Comparison of ENCODE assay signal across 12 cellular contexts in the genomic region with DNA sequence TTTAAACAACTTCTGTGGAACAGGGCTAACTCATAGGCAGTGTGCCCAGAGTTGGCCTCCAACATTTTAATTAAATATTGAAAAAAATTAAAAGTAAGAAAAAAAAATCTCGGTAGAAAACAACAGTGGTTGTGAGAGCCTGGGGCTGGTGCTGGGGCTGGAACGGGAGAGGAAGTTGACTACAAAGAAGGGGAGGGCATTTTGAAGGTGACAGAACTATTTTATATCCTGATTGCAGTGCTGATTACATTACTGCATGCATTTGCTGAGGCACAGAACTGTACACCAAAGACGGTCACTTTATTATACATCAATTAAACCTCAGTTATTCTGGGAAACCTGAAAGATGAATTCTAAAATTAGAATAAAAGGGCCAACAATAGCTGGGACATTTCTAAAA.
DNase-seq lines count a peak whose midpoint lies in the region; ATAC-seq, FAIRE-seq and TF ChIP-seq lines count a peak whose summit lies in the region.
"Had no signal": no experiment of that assay in that cellular context is flagged by ENCODE, and none has a peak within 500 bp of the region (broad histone marks: within the 10 kb centered on the region; RNA-seq: fewer than 3 reads in every experiment).

No MANE protein-coding gene starts in this region.

- no peak for TF ChIP-seq CTCF in K562 (IDR thresholded peaks at IDR 0.05 in 2 of 3, conservative IDR thresholded peaks at IDR 0.05 in 1 of 3; ENCODE audit: insufficient read depth in 2 of 3, low read depth in 1 of 3, low read length in 3 of 3)
- no peak for TF ChIP-seq CTCF in upper lobe of left lung (IDR thresholded peaks at IDR 0.05)

- FAIRE-seq in K562 (lab: Jason Lieb, UNC), result no peak

- peak; percentile 64 to 66 for ATAC-seq in CD4-positive, CD25-positive, alpha-beta regulatory T cell (ENCODE audit: low read depth in 2 of 2)
- ATAC-seq in K562 (peak; percentile 64), upper lobe of left lung (ENCODE audit: low FRiP score in 2 of 2) (no peak)

- no peak for TF ChIP-seq POLR2A in K562 (conservative IDR thresholded peaks at IDR 0.05)
- TF ChIP-seq POLR2A in upper lobe of left lung (IDR thresholded peaks at IDR 0.05), result no peak

- no peak for TF ChIP-seq RAD21 in K562 (CRISPR knock-in tag; conservative IDR thresholded peaks at IDR 0.05 in 1 of 2, IDR thresholded peaks at IDR 0.05 in 1 of 2)

- no TSS peak for BruUV-seq in K562 (replicated peaks; lab: Mats Ljungman, UMichigan)

- WGBS in K562 (ENCODE audit: insufficient coverage, low coverage, missing lambda C conversion rate), result 2% methylated on average over 3 of the region's 3 CpGs
- WGBS in mesodermal cell (ENCODE audit: insufficient coverage in 2 of 2), 2 experiments, result 6 to 25% methylated on average over 1 to 2 of the region's 3 CpGs
- 20 to 25% methylated on average over 3 of the region's 3 CpGs for WGBS in upper lobe of left lung, 2 donors

- H3K9me1 ChIP-seq in K562 (ENCODE audit: control insufficient read depth, insufficient read depth, low read length), result no peaks in the 10 kb centered on the region

- H3K27ac ChIP-seq in CD4-positive, CD25-positive, alpha-beta regulatory T cell (ENCODE audit: insufficient read depth, low read length, poor library complexity, severe bottlenecking), result no peak overlapping the region
- peak overlapping the region; percentile 72; the same call in 1 of the 3 replicates for H3K27ac ChIP-seq in K562 (ENCODE audit: extremely low read depth, low read depth, low read length)
- H3K27ac ChIP-seq in mesodermal cell (ENCODE audit: low read depth, low read length, severe bottlenecking), result peak overlapping the region; percentile 92
- H3K27ac ChIP-seq in upper lobe of left lung, result no peak overlapping the region

- DNase-seq in CD4-positive, CD25-positive, alpha-beta regulatory T cell, result peak in 2 of 3 donors; percentile 12 to 44
- DNase-seq in KBM-7 (peak; percentile 43), K562 (ENCODE audit: extremely low read depth in 1 of 4, low spot score in 3 of 4) (peak in 2 of 4 experiments; percentile 50 to 51), NCI-H2107 treated with DMSO at 0.1 percent for 48 hours (lab: John Stamatoyannopoulos, UW; ENCODE audit: unreplicated experiment) (no peak), middle frontal gyrus (ENCODE audit: extremely low spot score, low spot score) (no peak), upper lobe of left lung (no peak), SHP77 treated with DMSO at 0.1 percent for 48 hours (lab: John Stamatoyannopoulos, UW) (no peak)
- DNase-seq: cortex of kidney, GDM1, NCI-H1092 treated with DMSO at 0.1 percent for 48 hours, Peyer's patch had no signal

- H3K79me2 ChIP-seq in K562 (ENCODE audit: control insufficient read depth, insufficient read depth, low read length), result peaks cover 14% of the 10 kb centered on the region; the same call in 1 of the 3 replicates

- H2AFZ ChIP-seq in K562 (ENCODE audit: low read depth, low read length), result no peak overlapping the region

- POLR2A ChIA-PET in K562 (lab: Yijun Ruan, JAX), result interaction anchor here (0.8 to 2.0 kb wide), 4 partner anchors 10 to 247 kb away, joined by 3 to 9 read pairs (median 3); no protein-coding TSS in a partner anchor

- peak overlapping the region in 1 of 4 donors; percentile 51 for H3K4me3 Mint-ChIP-seq in CD4-positive, CD25-positive, alpha-beta regulatory T cell

- H3K27ac Mint-ChIP-seq in CD4-positive, CD25-positive, alpha-beta regulatory T cell, result peak overlapping the region in 2 of 3 donors; percentile 18 to 78

- peaks cover 7% of the 10 kb centered on the region for H3K4me1 ChIP-seq in CD4-positive, CD25-positive, alpha-beta regulatory T cell (ENCODE audit: control insufficient read depth, insufficient read depth, low read length, poor library complexity, severe bottlenecking)
- H3K4me1 ChIP-seq in K562 (replicated peaks in 1 of 2; ENCODE audit: control insufficient read depth in 2 of 2, insufficient read depth in 2 of 2, low read length in 2 of 2) (peaks cover 7 to 38% of the 10 kb centered on the region in 2 experiments), mesodermal cell (ENCODE audit: control insufficient read depth, insufficient read depth, low read length, poor library complexity, severe bottlenecking) (peaks cover 23% of the 10 kb centered on the region), upper lobe of left lung (peaks cover 11 to 21% (median 17%) of the 10 kb centered on the region in 4 donors)

- H3K9me3 ChIP-seq in CD4-positive, CD25-positive, alpha-beta regulatory T cell (ENCODE audit: control insufficient read depth in 2 of 2, low read length in 2 of 2), result no peaks in the 10 kb centered on the region
- no peaks in the 10 kb centered on the region for H3K9me3 ChIP-seq in K562 (replicated peaks; ENCODE audit: control insufficient read depth, insufficient read depth, low read depth, low read length)
- no peaks in the 10 kb centered on the region for H3K9me3 ChIP-seq in mesodermal cell (ENCODE audit: control insufficient read depth, low read length)
- H3K9me3 ChIP-seq in upper lobe of left lung, result no peaks in the 10 kb centered on the region
- H3K9me3 ChIP-seq: Peyer's patch had no signal

- no peak overlapping the region for H3K4me3 ChIP-seq in CD4-positive, CD25-positive, alpha-beta regulatory T cell (ENCODE audit: low read depth, low read length)
- no peak overlapping the region; the same call in 1 of the 2 replicates for H3K4me3 ChIP-seq in K562
- H3K4me3 ChIP-seq in mesodermal cell (ENCODE audit: extremely low read depth, insufficient read depth, low read length, poor library complexity, severe bottlenecking), result no peak overlapping the region
- peak overlapping the region in 1 of 4 donors; percentile 9 for H3K4me3 ChIP-seq in upper lobe of left lung

- in situ Hi-C loops in KBM-7 (cut with MboI; ENCODE audit: low pct_unique_long_range_greater_than_20kb, low sequenced_read_pairs) (no loop called here), K562 (cut with MboI) (no loop called here)

- no peak overlapping the region; a peak in 1 of 4 replicates for H3K9ac ChIP-seq in K562 (ENCODE audit: insufficient read depth in 1 of 2, low read depth in 2 of 2, low read length in 2 of 2)

- intact Hi-C loops in K562 (cut with micrococcal nuclease), result no loop called here

- H3K9me3 Mint-ChIP-seq in CD4-positive, CD25-positive, alpha-beta regulatory T cell, result no peaks in the 10 kb centered on the region

- H3K27me3 Mint-ChIP-seq in CD4-positive, CD25-positive, alpha-beta regulatory T cell, result no peaks in the 10 kb centered on the region

- no peaks in the 10 kb centered on the region for H3K27me3 ChIP-seq in CD4-positive, CD25-positive, alpha-beta regulatory T cell (ENCODE audit: control insufficient read depth, insufficient read depth, low read length)
- H3K27me3 ChIP-seq in K562 (ENCODE audit: control insufficient read depth in 2 of 2, insufficient read depth in 2 of 2, low read length in 2 of 2) (no peaks in the 10 kb centered on the region), upper lobe of left lung (no peaks in the 10 kb centered on the region)
- H3K27me3 ChIP-seq: Peyer's patch had no signal

- CTCF ChIA-PET in K562 (lab: Yijun Ruan, JAX; ENCODE audit: low intra/inter-chr PET ratio), result no interaction called here

- peaks cover 19 to 30% (median 23%) of the 10 kb centered on the region in 4 donors for H3K4me1 Mint-ChIP-seq in CD4-positive, CD25-positive, alpha-beta regulatory T cell

- H3K4me2 ChIP-seq in K562 (ENCODE audit: insufficient read depth, low read length), result peak overlapping the region; percentile 79; the same call in 1 of the 2 replicates

- peaks cover 16% of the 10 kb centered on the region for H3K36me3 Mint-ChIP-seq in CD4-positive, CD25-positive, alpha-beta regulatory T cell

- H4K20me1 ChIP-seq in K562 (replicated peaks; ENCODE audit: control insufficient read depth, insufficient read depth, low read length), result no peaks in the 10 kb centered on the region

- peaks cover 6% of the 10 kb centered on the region for H3K36me3 ChIP-seq in CD4-positive, CD25-positive, alpha-beta regulatory T cell (ENCODE audit: control insufficient read depth, insufficient read depth, low read length)
- H3K36me3 ChIP-seq in K562 (ENCODE audit: control insufficient read depth, insufficient read depth, low read length) (peaks cover under 1% of the 10 kb centered on the region; the same call in 2 of the 3 replicates), mesodermal cell (ENCODE audit: control insufficient read depth, insufficient read depth, low read length) (peaks cover 2% of the 10 kb centered on the region), upper lobe of left lung (peaks cover 0 to 4% (median 1%) of the 10 kb centered on the region in 4 donors)

- TF ChIP-seq EP300 in K562 (IDR thresholded peaks at IDR 0.05; ENCODE audit: low read length) (no peak), upper lobe of left lung (IDR thresholded peaks at IDR 0.05) (no peak)

TF ChIP-seq in K562, 482 proteins besides CTCF, POLR2A, EP300 and RAD21 (continues in another document):
- TF ChIP-seq PKNOX1 (IDR thresholded peaks at IDR 0.05) (peak; percentile 71), STAG1 (CRISPR knock-in tag; IDR thresholded peaks at IDR 0.05; ENCODE audit: borderline replicate concordance) (no peak), ZNF695 (CRISPR knock-in tag; IDR thresholded peaks at IDR 0.05) (no peak), ZNF766 (CRISPR knock-in tag; conservative IDR thresholded peaks at IDR 0.05) (no peak), CHD4 (IDR thresholded peaks at IDR 0.05; ENCODE audit: insufficient read depth, insufficient replicate concordance, low read depth, low read length, poor library complexity, severe bottlenecking) (no peak), ZNF12 (CRISPR knock-in tag; IDR thresholded peaks at IDR 0.05) (no peak), MEIS2 (IDR thresholded peaks at IDR 0.05; ENCODE audit: partially characterized antibody) (peak; percentile 23), GABPA (tag; conservative IDR thresholded peaks at IDR 0.05; ENCODE audit: low read depth) (0 out of 2 replicates have a peak, but pooled peaks have one; percentile 37)

Comparison
In these comparisons a context has a peak if more than half of its experiments do, and no peak if none do; other contexts are left out.
1. ATAC-seq: peak in CD4-positive, CD25-positive, alpha-beta regulatory T cell (2 of 2) and K562 (single experiment); none in upper lobe of left lung (0 of 2).
2. DNase-seq: peak in CD4-positive, CD25-positive, alpha-beta regulatory T cell (2 of 3) and KBM-7 (single experiment); none in NCI-H2107 treated with DMSO at 0.1 percent for 48 hours (single experiment), middle frontal gyrus (single experiment), upper lobe of left lung (0 of 2) and SHP77 treated with DMSO at 0.1 percent for 48 hours (single experiment).
3. H3K27ac ChIP-seq: peak in K562 (single experiment) and mesodermal cell (single experiment); none in CD4-positive, CD25-positive, alpha-beta regulatory T cell (single experiment) and upper lobe of left lung (0 of 4).